ENCODE assay signal across 1 cellular context in the genomic region with DNA sequence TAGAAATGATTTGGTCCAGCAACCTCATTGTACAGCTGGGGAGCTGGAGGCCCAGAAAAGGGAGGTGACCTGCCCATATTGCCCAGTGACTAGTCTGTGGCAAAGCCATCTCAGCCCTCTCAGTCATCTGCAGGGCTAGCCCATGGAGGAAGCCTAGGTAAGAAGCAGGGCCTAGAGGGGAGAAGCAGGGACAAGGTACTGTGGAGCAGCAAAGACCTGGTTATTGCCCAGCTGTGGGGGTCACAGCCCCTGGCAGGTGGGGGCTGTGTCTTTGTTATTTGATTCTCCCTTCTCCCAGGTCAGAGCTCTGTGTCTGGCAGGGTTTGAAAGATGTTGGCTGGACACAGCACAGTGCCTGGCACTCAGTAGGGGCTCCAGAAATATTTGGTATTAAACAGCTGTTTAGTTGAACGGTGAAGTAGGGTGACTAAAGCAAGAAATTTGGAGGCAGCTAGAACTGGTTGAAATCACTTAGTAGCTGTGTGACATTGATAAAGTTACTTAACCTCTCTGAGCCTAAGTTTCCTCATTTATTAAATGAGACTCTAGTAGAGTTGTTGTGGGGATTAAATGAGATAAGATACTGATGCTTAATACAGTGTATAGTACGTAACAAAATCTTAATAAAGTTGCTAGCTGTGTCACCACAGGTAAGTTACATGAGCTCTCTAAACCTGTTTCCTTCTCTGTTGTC.
TF ChIP-seq lines count a peak whose summit lies in the region.

No MANE protein-coding gene starts in this region.

TF ChIP-seq in GM12878, 131 proteins besides CTCF, POLR2A, EP300 and RAD21 (continued from another document):
- TF ChIP-seq, protein P1, sequence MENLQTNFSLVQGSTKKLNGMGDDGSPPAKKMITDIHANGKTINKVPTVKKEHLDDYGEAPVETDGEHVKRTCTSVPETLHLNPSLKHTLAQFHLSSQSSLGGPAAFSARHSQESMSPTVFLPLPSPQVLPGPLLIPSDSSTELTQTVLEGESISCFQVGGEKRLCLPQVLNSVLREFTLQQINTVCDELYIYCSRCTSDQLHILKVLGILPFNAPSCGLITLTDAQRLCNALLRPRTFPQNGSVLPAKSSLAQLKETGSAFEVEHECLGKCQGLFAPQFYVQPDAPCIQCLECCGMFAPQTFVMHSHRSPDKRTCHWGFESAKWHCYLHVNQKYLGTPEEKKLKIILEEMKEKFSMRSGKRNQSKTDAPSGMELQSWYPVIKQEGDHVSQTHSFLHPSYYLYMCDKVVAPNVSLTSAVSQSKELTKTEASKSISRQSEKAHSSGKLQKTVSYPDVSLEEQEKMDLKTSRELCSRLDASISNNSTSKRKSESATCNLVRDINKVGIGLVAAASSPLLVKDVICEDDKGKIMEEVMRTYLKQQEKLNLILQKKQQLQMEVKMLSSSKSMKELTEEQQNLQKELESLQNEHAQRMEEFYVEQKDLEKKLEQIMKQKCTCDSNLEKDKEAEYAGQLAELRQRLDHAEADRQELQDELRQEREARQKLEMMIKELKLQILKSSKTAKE (IDR thresholded peaks at IDR 0.05; ENCODE audit: low read depth, poor library complexity, severe bottlenecking) = peak; percentile 1
- TF ChIP-seq SREBF1 (IDR thresholded peaks at IDR 0.05; ENCODE audit: low read length) (no peak), IKZF1 (conservative IDR thresholded peaks at IDR 0.05) (0 out of 2 replicates have a peak, but pooled peaks have one; percentile 45), E2F8 (IDR thresholded peaks at IDR 0.05; ENCODE audit: low read depth, partially characterized antibody) (no peak), ESRRA (IDR thresholded peaks at IDR 0.05; ENCODE audit: low read length) (no peak)
- TF ChIP-seq, protein P2, sequence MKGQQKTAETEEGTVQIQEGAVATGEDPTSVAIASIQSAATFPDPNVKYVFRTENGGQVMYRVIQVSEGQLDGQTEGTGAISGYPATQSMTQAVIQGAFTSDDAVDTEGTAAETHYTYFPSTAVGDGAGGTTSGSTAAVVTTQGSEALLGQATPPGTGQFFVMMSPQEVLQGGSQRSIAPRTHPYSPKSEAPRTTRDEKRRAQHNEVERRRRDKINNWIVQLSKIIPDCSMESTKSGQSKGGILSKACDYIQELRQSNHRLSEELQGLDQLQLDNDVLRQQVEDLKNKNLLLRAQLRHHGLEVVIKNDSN (IDR thresholded peaks at IDR 0.05; ENCODE audit: borderline replicate concordance, extremely low read length, insufficient read depth, low read depth, low read length) = no peak
TF ChIP-seq in GM12878: peak in this region for 12.
